22 cellular contexts compared by ENCODE assay signal in the genomic region with DNA sequence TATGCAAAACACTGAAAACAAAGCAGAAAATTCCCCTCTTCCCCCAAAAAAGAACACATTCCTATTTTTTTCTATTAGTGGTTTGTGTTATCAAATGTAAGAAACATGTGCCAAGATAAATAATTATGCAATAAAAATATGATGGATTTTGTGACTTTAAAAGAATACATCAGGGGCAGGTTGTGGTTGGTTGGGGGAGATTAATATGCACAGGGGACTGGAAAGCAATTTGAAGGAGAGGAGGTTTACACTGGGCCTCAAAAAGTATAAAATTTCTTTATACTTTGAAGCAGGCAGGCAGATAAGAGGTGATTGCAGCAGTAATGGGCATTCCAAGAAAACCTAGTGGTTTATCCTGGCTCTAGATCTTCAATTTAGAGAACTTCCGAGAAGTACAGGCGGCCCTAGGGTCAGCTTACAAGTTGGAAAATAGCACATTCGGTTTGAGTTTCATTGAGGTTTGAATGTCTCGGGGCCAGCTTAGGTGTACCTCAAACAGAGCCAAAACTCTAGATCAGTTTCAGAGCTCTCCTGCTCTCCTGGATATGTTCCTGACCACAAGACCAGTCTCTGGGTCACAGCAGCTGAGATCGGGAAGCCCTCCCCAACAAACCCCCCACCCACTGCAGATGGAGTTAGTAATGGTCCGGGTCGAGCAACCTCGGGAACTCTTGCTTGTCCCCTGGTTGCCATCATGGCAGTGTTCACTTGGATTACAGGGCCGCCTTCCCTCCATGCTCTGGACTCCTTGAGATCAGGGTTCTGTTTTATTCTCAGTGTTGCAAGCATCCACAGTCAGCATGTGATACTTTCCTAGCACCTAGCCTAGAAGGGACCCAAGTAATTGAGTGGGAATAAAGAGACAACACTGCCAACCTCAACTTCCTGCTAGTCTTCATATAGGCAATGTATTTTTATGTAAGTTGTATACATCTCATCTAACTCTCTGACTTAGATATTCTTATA.
DNase-seq lines count a peak whose midpoint lies in the region; ATAC-seq and TF ChIP-seq lines count a peak whose summit lies in the region.
"Had no signal": no experiment of that assay in that cellular context is flagged by ENCODE, and none has a peak within 500 bp of the region (broad histone marks: within the 10 kb centered on the region; RNA-seq: fewer than 3 reads in every experiment).

No MANE protein-coding gene starts in this region.

- peaks cover 33% of the 10 kb centered on the region for H3K4me1 ChIP-seq in ACC112 (ENCODE audit: control insufficient read depth, insufficient read depth, low read length, unreplicated experiment)
- H3K4me1 ChIP-seq in psoas muscle, result peaks cover 58% of the 10 kb centered on the region
- peaks cover 4% of the 10 kb centered on the region for H3K4me1 ChIP-seq in testis
- H3K4me1 ChIP-seq: BE2C, Caco-2 had no signal

- TF ChIP-seq CTCF in choroid plexus epithelial cell (conservative IDR thresholded peaks at IDR 0.05; ENCODE audit: low read depth, low read length) (no peak), psoas muscle (IDR thresholded peaks at IDR 0.05) (no peak), testis (IDR thresholded peaks at IDR 0.05) (no peak)

- H3K9me3 ChIP-seq in psoas muscle (no peaks in the 10 kb centered on the region), testis (no peaks in the 10 kb centered on the region)
- H3K9me3 ChIP-seq: BE2C, Caco-2 had no signal

- intact Hi-C loops in psoas muscle (cut with DNase I), result loop anchor here in 1 of 2 donors (1.0 kb wide), 1 partner anchor 116 kb away; no protein-coding TSS in a partner anchor
- intact Hi-C loops in activated T-helper 2 cell treated with anti-CD3 and anti-CD28 coated beads, Interferon-gamma antibody, Interleukin-2, Interleukin-4, amounts not matched to agents 10 μg/mL and 5 μg/mL and 100 μg/mL, durations not matched to agents 14 hours and 24 hours and 36 hours (cut with micrococcal nuclease), result no loop called here
- intact Hi-C loops in testis (cut with DNase I; ENCODE audit: low total_unique reads), result no loop called here

- peak; percentile 87 to 95 (median 94) for ATAC-seq in psoas muscle
- no peak for ATAC-seq in GM21447 (IDR thresholded peaks at IDR 0.05; ENCODE audit: unreplicated experiment)
- ATAC-seq: GM23338, HCT116, Right ventricle myocardium inferior had no signal

- no peaks in the 10 kb centered on the region for H3K4me1 Mint-ChIP-seq in activated T-helper 2 cell treated with anti-CD3 and anti-CD28 coated beads, Interferon-gamma antibody, Interleukin-2, Interleukin-4, amounts not matched to agents 10 μg/mL and 5 μg/mL and 100 μg/mL, durations not matched to agents 14 hours and 24 hours and 36 hours (ENCODE audit: low read depth)
- H3K4me1 Mint-ChIP-seq: CD4-positive, CD25-positive, alpha-beta regulatory T cell; GM23338 had no signal

- no peak overlapping the region for H3K4me3 ChIP-seq in ACC112 (ENCODE audit: low read depth, low read length)
- H3K4me3 ChIP-seq in choroid plexus epithelial cell (ENCODE audit: low read depth, low read length), result no peak overlapping the region
- no peak overlapping the region for H3K4me3 ChIP-seq in psoas muscle
- no peak overlapping the region for H3K4me3 ChIP-seq in testis
- H3K4me3 ChIP-seq: GM23338 had no signal

- H3K27me3 ChIP-seq in ACC112 (ENCODE audit: insufficient read depth, low read length) (no peaks in the 10 kb centered on the region), psoas muscle (ENCODE audit: insufficient read depth in 3 of 3, low read length in 2 of 3) (no peaks in the 10 kb centered on the region), testis (no peaks in the 10 kb centered on the region)
- H3K27me3 ChIP-seq: BE2C had no signal

- no peak overlapping the region for H3K4me3 Mint-ChIP-seq in activated T-helper 2 cell treated with anti-CD3 and anti-CD28 coated beads, Interferon-gamma antibody, Interleukin-2, Interleukin-4, amounts not matched to agents 10 μg/mL and 5 μg/mL and 100 μg/mL, durations not matched to agents 14 hours and 24 hours and 36 hours (ENCODE audit: low read depth)
- H3K4me3 Mint-ChIP-seq: CD4-positive, CD25-positive, alpha-beta regulatory T cell; GM23338 had no signal

- 24 to 55% (median 34%) methylated on average over 9 of the region's 9 CpGs for WGBS in psoas muscle, 3 donors
- WGBS in testis, 2 donors, result 56 to 74% methylated on average over 9 of the region's 9 CpGs

- peak overlapping the region; percentile 15; the same call in 1 of the 2 replicates for H3K27ac ChIP-seq in ACC112 (ENCODE audit: low read depth, low read length)
- peak overlapping the region; percentile 79 for H3K27ac ChIP-seq in psoas muscle
- H3K27ac ChIP-seq in testis, result no peak overlapping the region
- H3K27ac ChIP-seq: HL-60, KMS-11 had no signal

- DNase-seq in amniotic epithelial cell (ENCODE audit: low read depth), result peak; percentile 96
- peak; percentile 30 for DNase-seq in choroid plexus epithelial cell (ENCODE audit: low read depth)
- peak; percentile 32 to 78 for DNase-seq in psoas muscle
- DNase-seq in activated T-helper 2 cell treated with anti-CD3 and anti-CD28 coated beads, Interferon-gamma antibody, Interleukin-2, Interleukin-4, amounts not matched to agents 10 μg/mL and 5 μg/mL and 100 μg/mL, durations not matched to agents 14 hours and 24 hours and 36 hours (ENCODE audit: low spot score), result no peak
- DNase-seq in activated naive CD4-positive, alpha-beta T cell (lab: John Stamatoyannopoulos, UW), result no peak
- no peak for DNase-seq in testis
- DNase-seq: 8988T; BE2C; Caco-2; CD4-positive, CD25-positive, alpha-beta regulatory T cell; NCI-H1048; NCI-H1436 treated with DMSO at 0.1 percent for 48 hours; NCI-H2081; NCI-H2171 treated with DMSO at 0.1 percent for 48 hours; NK-92 treated with Interleukin-12 subunit alpha and Interleukin-12 subunit beta, amount 100 ng/mL, for 24 hours had no signal

- H3K36me3 ChIP-seq in ACC112 (ENCODE audit: insufficient read depth, low read length) (no peaks in the 10 kb centered on the region), psoas muscle (ENCODE audit: insufficient read depth in 1 of 2, low read depth in 1 of 2) (no peaks in the 10 kb centered on the region), testis (ENCODE audit: low read depth, missing control alignments) (no peaks in the 10 kb centered on the region)
- H3K36me3 ChIP-seq: BE2C had no signal

- no peak overlapping the region for H2AFZ ChIP-seq in ACC112 (ENCODE audit: low read length, unreplicated experiment)
- H2AFZ ChIP-seq: GM23338 had no signal

- H3K79me2 ChIP-seq in ACC112 (ENCODE audit: control insufficient read depth, insufficient read depth, low read length, unreplicated experiment), result no peaks in the 10 kb centered on the region

- H3K9me3 Mint-ChIP-seq in activated T-helper 2 cell treated with anti-CD3 and anti-CD28 coated beads, Interferon-gamma antibody, Interleukin-2, Interleukin-4, amounts not matched to agents 10 μg/mL and 5 μg/mL and 100 μg/mL, durations not matched to agents 14 hours and 24 hours and 36 hours, result no peaks in the 10 kb centered on the region
- H3K9me3 Mint-ChIP-seq: GM23338 had no signal

- no peak for TF ChIP-seq POLR2A in testis (IDR thresholded peaks at IDR 0.05)

- H3K36me3 Mint-ChIP-seq in activated T-helper 2 cell treated with anti-CD3 and anti-CD28 coated beads, Interferon-gamma antibody, Interleukin-2, Interleukin-4, amounts not matched to agents 10 μg/mL and 5 μg/mL and 100 μg/mL, durations not matched to agents 14 hours and 24 hours and 36 hours (ENCODE audit: low read depth), result no peaks in the 10 kb centered on the region
- H3K36me3 Mint-ChIP-seq: CD4-positive, CD25-positive, alpha-beta regulatory T cell had no signal

- H3K27me3 Mint-ChIP-seq in activated T-helper 2 cell treated with anti-CD3 and anti-CD28 coated beads, Interferon-gamma antibody, Interleukin-2, Interleukin-4, amounts not matched to agents 10 μg/mL and 5 μg/mL and 100 μg/mL, durations not matched to agents 14 hours and 24 hours and 36 hours (ENCODE audit: low read depth), result peaks cover 2% of the 10 kb centered on the region
- H3K27me3 Mint-ChIP-seq: CD4-positive, CD25-positive, alpha-beta regulatory T cell had no signal

- H3K27ac Mint-ChIP-seq in activated T-helper 2 cell treated with anti-CD3 and anti-CD28 coated beads, Interferon-gamma antibody, Interleukin-2, Interleukin-4, amounts not matched to agents 10 μg/mL and 5 μg/mL and 100 μg/mL, durations not matched to agents 14 hours and 24 hours and 36 hours, result no peak overlapping the region
- H3K27ac Mint-ChIP-seq: CD4-positive, CD25-positive, alpha-beta regulatory T cell; GM23338 had no signal

Comparison
In these comparisons a context has a peak if more than half of its experiments do, and no peak if none do; other contexts are left out.
1. H3K27ac ChIP-seq: peak in ACC112 (single experiment) and psoas muscle (single experiment); none in testis (0 of 2).
2. DNase-seq: peak in amniotic epithelial cell (single experiment), choroid plexus epithelial cell (single experiment) and psoas muscle (2 of 2); none in activated T-helper 2 cell treated with anti-CD3 and anti-CD28 coated beads, Interferon-gamma antibody, Interleukin-2, Interleukin-4, amounts not matched to agents 10 μg/mL and 5 μg/mL and 100 μg/mL, durations not matched to agents 14 hours and 24 hours and 36 hours (single experiment), activated naive CD4-positive, alpha-beta T cell (0 of 4) and testis (single experiment).